Comparison of ENCODE assay signal across 8 cellular contexts in genomic region chr15:67839358-67839928, GRCh38. TPM values are rescaled to one million over a fixed set of nuclear protein-coding genes. Genes with fewer than 3 reads are reported as not detected.
DNase-seq lines count a peak whose midpoint lies in the region; ATAC-seq and TF ChIP-seq lines count a peak whose summit lies in the region.

No MANE protein-coding gene starts in this region.

- H3K9ac ChIP-seq in liver (ENCODE audit: low read depth in 1 of 2, low read length in 2 of 2): peak overlapping the region in 1 of 2 donors; percentile 79

- no peak for TF ChIP-seq POLR2A in suprapubic skin (IDR thresholded peaks at IDR 0.05)

- no peak for TF ChIP-seq EP300 in Ishikawa (IDR thresholded peaks at IDR 0.05; ENCODE audit: borderline replicate concordance)
- no peak for TF ChIP-seq EP300 in suprapubic skin (IDR thresholded peaks at IDR 0.05)

- no peak for TF ChIP-seq RAD21 in Ishikawa (IDR thresholded peaks at IDR 0.05; ENCODE audit: low read depth)
- no peak for TF ChIP-seq RAD21 in liver (IDR thresholded peaks at IDR 0.05)

- peaks cover 50% of the 10 kb centered on the region for H3K4me1 Mint-ChIP-seq in chondrocyte (ENCODE audit: low read depth)

- H3K9me3 Mint-ChIP-seq in chondrocyte (ENCODE audit: low read depth): no peaks in the 10 kb centered on the region

- peak overlapping the region; percentile 88 for H3K27ac Mint-ChIP-seq in chondrocyte (ENCODE audit: unreplicated experiment)

- WGBS in liver: 12% methylated on average over 12 of the region's 12 CpGs
- 2% methylated on average over 12 of the region's 12 CpGs for WGBS in suprapubic skin

- H3K4me3 Mint-ChIP-seq in chondrocyte (ENCODE audit: unreplicated experiment): peak overlapping the region; percentile 88

- peak overlapping the region; percentile 92 for H3K27ac ChIP-seq in SJCRH30
- H3K27ac ChIP-seq in liver (ENCODE audit: low read depth in 1 of 2, low read length in 2 of 2): peak overlapping the region; percentile 93
- peak overlapping the region; percentile 97 for H3K27ac ChIP-seq in suprapubic skin

- peak; percentile 71 for DNase-seq in AG08396 (ENCODE audit: low spot score)
- DNase-seq in SJCRH30: peak; percentile 74 to 90
- DNase-seq in chondrocyte (ENCODE audit: low spot score): no peak
- no peak for DNase-seq in suprapubic skin (ENCODE audit: low spot score in 2 of 2)
- DNase-seq in cortex of kidney (lab: John Stamatoyannopoulos, UW): no peak

- no peaks in the 10 kb centered on the region for H3K36me3 Mint-ChIP-seq in chondrocyte (ENCODE audit: low read depth)

- H3K27me3 ChIP-seq in SJCRH30 (no peaks in the 10 kb centered on the region), liver (ENCODE audit: control insufficient read depth in 4 of 4, insufficient read depth in 4 of 4, low read length in 3 of 4) (no peaks in the 10 kb centered on the region), suprapubic skin (peaks cover 17% of the 10 kb centered on the region)

- H3K9me3 ChIP-seq in SJCRH30 (replicated peaks): no peaks in the 10 kb centered on the region
- no peaks in the 10 kb centered on the region for H3K9me3 ChIP-seq in liver (ENCODE audit: control insufficient read depth in 4 of 4, low read length in 3 of 4)
- H3K9me3 ChIP-seq in suprapubic skin: no peaks in the 10 kb centered on the region

- no peak for TF ChIP-seq CTCF in chondrocyte (IDR thresholded peaks at IDR 0.05)
- no peak for TF ChIP-seq CTCF in liver (IDR thresholded peaks at IDR 0.05; ENCODE audit: low read depth, low read length, missing input control)
- TF ChIP-seq CTCF in suprapubic skin (IDR thresholded peaks at IDR 0.05): no peak

- H3K4me1 ChIP-seq in SJCRH30 (peaks cover 12% of the 10 kb centered on the region; the same call in 1 of the 2 replicates), liver (ENCODE audit: control insufficient read depth in 4 of 4, insufficient read depth in 4 of 4, low read length in 3 of 4) (peaks cover 11 to 40% (median 31%) of the 10 kb centered on the region in 4 donors), suprapubic skin (peaks cover 43% of the 10 kb centered on the region)

- H3K4me3 ChIP-seq in SJCRH30: peak overlapping the region; percentile 78
- peak overlapping the region; percentile 38 to 74 (median 38) for H3K4me3 ChIP-seq in liver (ENCODE audit: low read depth in 1 of 3, low read length in 3 of 3)
- peak overlapping the region; percentile 94 for H3K4me3 ChIP-seq in suprapubic skin

- peaks cover 9% of the 10 kb centered on the region for H3K27me3 Mint-ChIP-seq in chondrocyte (ENCODE audit: low read depth)

- peak; percentile 17 for ATAC-seq in GM18517 (IDR thresholded peaks at IDR 0.05; ENCODE audit: unreplicated experiment)

- H3K36me3 ChIP-seq in SJCRH30: no peaks in the 10 kb centered on the region
- H3K36me3 ChIP-seq in liver (ENCODE audit: control insufficient read depth in 4 of 4, insufficient read depth in 3 of 4, low read depth in 1 of 4, low read length in 3 of 4): no peaks in the 10 kb centered on the region
- no peaks in the 10 kb centered on the region for H3K36me3 ChIP-seq in suprapubic skin

TF ChIP-seq in Ishikawa, 13 proteins besides CTCF, POLR2A, EP300 and RAD21:
- TF ChIP-seq EGR1 (IDR thresholded peaks at IDR 0.05) (0 out of 2 replicates have a peak, but pooled peaks have one; percentile 15), TEAD4 (IDR thresholded peaks at IDR 0.05) (no peak)

TF ChIP-seq in liver, 16 proteins besides CTCF, POLR2A, EP300 and RAD21:
- TF ChIP-seq HNF4A (conservative IDR thresholded peaks at IDR 0.05) (no peak), FOXA2 (IDR thresholded peaks at IDR 0.05) (no peak), TAF1 (conservative IDR thresholded peaks at IDR 0.05) (no peak), SP1 (IDR thresholded peaks at IDR 0.05) (no peak), JUND (IDR thresholded peaks at IDR 0.05) (peak in 1 of 2 donors; percentile 1), GABPA (IDR thresholded peaks at IDR 0.05 in 1 of 2, conservative IDR thresholded peaks at IDR 0.05 in 1 of 2) (no peak)

RNA-seq across cellular contexts. Expression of gene RNU6-1, which starts 0.4 kb away (rescaled TPM):
- not detected in 2 replicates for total RNA-seq in SJCRH30 (2014; rRNA removed; shearing (Covaris generic))
- not detected in 3 replicates for total RNA-seq in chondrocyte
- total RNA-seq in liver: not detected
- polyA plus RNA-seq in liver: not detected
- total RNA-seq in suprapubic skin: not detected

RNA-seq across cellular contexts. Expression of gene SKOR1, which starts 14.1 kb away (rescaled TPM):
- 3.1 and 4.5 TPM in 2 replicates for total RNA-seq in SJCRH30 (2014; rRNA removed; shearing (Covaris generic))
- total RNA-seq in chondrocyte: 0.15 to 0.27 TPM (median 0.22 TPM) in 3 replicates
- under 1 TPM; 0.05 to 0.17 TPM for total RNA-seq in liver
- under 1 TPM in 1 of 2 donors, not detected in 1; 0.02 TPM for polyA plus RNA-seq in liver
- total RNA-seq in suprapubic skin: 1 to 10 TPM; 1.1 to 2.3 (median 1.5) TPM

Comparison
In these comparisons a context has a peak if more than half of its experiments do, and no peak if none do; other contexts are left out.
1. DNase-seq: peak in AG08396 (single experiment) and SJCRH30 (2 of 2); none in chondrocyte (single experiment), suprapubic skin (0 of 2) and cortex of kidney (single experiment).
2. H3K4me3 ChIP-seq: peak in every context shown above with its lines; median percentile 94 in suprapubic skin; 78 in SJCRH30; 38 in liver.
3. Peak in every context shown above with its lines, with median percentiles within 50 percentile points of each other: H3K27ac ChIP-seq.